8 cellular contexts compared by ENCODE assay signal in the genomic region with DNA sequence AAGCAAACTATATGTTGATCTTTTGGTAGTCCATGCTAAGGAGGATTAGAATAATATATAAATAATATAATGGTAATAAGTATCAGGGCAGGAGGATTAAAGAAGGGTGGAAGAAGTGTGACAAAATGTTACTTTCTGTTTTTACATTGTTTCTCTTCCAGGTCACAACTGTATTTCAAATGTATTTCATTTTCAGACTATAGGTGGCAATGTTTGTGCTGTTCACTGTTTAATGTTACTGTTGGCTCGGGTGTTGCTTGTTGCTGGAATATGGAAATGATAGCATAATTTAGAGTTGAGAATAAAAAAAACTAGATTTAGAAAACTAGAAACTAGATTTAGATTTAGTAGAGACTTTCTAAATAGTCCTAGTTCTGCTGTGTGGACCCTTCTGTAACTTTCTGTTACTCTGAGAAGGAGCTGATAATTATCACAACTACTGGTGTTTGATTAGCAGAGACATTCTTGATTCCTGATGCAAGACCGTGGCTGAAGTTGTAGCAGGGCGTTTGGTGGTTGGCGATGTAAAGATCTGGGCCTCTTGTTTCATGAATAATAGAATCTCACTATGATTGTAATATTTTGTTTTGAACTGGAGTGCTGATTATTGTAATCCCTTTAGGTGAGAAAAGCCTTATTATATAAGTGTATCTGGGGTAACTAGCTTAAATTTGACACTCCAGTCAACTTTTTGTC. TPM values are rescaled to one million over a fixed set of nuclear protein-coding genes. Genes with fewer than 3 reads are reported as not detected.
DNase-seq lines count a peak whose midpoint lies in the region; ATAC-seq and TF ChIP-seq lines count a peak whose summit lies in the region.

No MANE protein-coding gene starts in this region.

- H3K4me3 ChIP-seq in DND-41 (ENCODE audit: low read depth in 1 of 2, low read length in 2 of 2), result no peak overlapping the region

- H3K4me2 ChIP-seq in DND-41 (ENCODE audit: insufficient read depth, low read length), result no peak overlapping the region

- H3K4me1 ChIP-seq in DND-41 (ENCODE audit: insufficient read depth, low read length), result no peaks in the 10 kb centered on the region

- DNase-seq in DND-41, result no peak
- DNase-seq in H4 (ENCODE audit: low spot score), result peak; percentile 44
- DNase-seq in RPMI7951 (ENCODE audit: low read depth), result peak; percentile 24
- peak; percentile 32 for DNase-seq in iris pigment epithelial cell (ENCODE audit: low read depth)
- no peak for DNase-seq in nucleus accumbens (lab: John Stamatoyannopoulos, UW)
- DNase-seq in NCI-H446 treated with DMSO at 0.1 percent for 48 hours (lab: John Stamatoyannopoulos, UW), result no peak

- H3K9ac ChIP-seq in DND-41 (ENCODE audit: low read depth, low read length), result no peak overlapping the region

- peak; percentile 53; the same call in 2 of the 3 replicates for ATAC-seq in DND-41 (ENCODE audit: insufficient read depth, low read depth)
- no peak for ATAC-seq in HG03571 (IDR thresholded peaks at IDR 0.05; ENCODE audit: unreplicated experiment)
- ATAC-seq in stimulated activated memory B cell treated with anti-CD40 and anti-IgM and Interleukin-4, amounts not matched to agents 10 μg/mL and 1 μg/mL and 100 μg/mL, for 72 hours, result no peak

- H3K27ac Mint-ChIP-seq in stimulated activated memory B cell treated with anti-CD40 and anti-IgM and Interleukin-4, amounts not matched to agents 10 μg/mL and 1 μg/mL and 100 μg/mL, for 72 hours, result no peak overlapping the region

- peaks cover 6% of the 10 kb centered on the region for H3K36me3 Mint-ChIP-seq in stimulated activated memory B cell treated with anti-CD40 and anti-IgM and Interleukin-4, amounts not matched to agents 10 μg/mL and 1 μg/mL and 100 μg/mL, for 72 hours

- H3K9me3 ChIP-seq in DND-41 (ENCODE audit: insufficient read depth, low read length, severe bottlenecking), result no peaks in the 10 kb centered on the region

- peak; percentile 39 for TF ChIP-seq CTCF in DND-41 (IDR thresholded peaks at IDR 0.05; ENCODE audit: borderline replicate concordance, extremely low read depth, low read length, poor library complexity, severe bottlenecking)

- H3K36me3 ChIP-seq in DND-41 (ENCODE audit: insufficient read depth, low read length), result no peaks in the 10 kb centered on the region

- no peaks in the 10 kb centered on the region for H4K20me1 ChIP-seq in DND-41 (ENCODE audit: insufficient read depth, low read length)

- no peaks in the 10 kb centered on the region for H3K79me2 ChIP-seq in DND-41 (ENCODE audit: insufficient read depth, low read length)

- no peaks in the 10 kb centered on the region for H3K9me3 Mint-ChIP-seq in stimulated activated memory B cell treated with anti-CD40 and anti-IgM and Interleukin-4, amounts not matched to agents 10 μg/mL and 1 μg/mL and 100 μg/mL, for 72 hours

- H3K27ac ChIP-seq in DND-41 (ENCODE audit: low read length), result no peak overlapping the region

- H2AFZ ChIP-seq in DND-41 (ENCODE audit: low read depth, low read length), result no peak overlapping the region

- no peaks in the 10 kb centered on the region for H3K27me3 Mint-ChIP-seq in stimulated activated memory B cell treated with anti-CD40 and anti-IgM and Interleukin-4, amounts not matched to agents 10 μg/mL and 1 μg/mL and 100 μg/mL, for 72 hours

- no peak overlapping the region for H3K4me3 Mint-ChIP-seq in stimulated activated memory B cell treated with anti-CD40 and anti-IgM and Interleukin-4, amounts not matched to agents 10 μg/mL and 1 μg/mL and 100 μg/mL, for 72 hours

- no peaks in the 10 kb centered on the region for H3K27me3 ChIP-seq in DND-41 (ENCODE audit: insufficient read depth, low read length, poor library complexity)

- H3K4me1 Mint-ChIP-seq in stimulated activated memory B cell treated with anti-CD40 and anti-IgM and Interleukin-4, amounts not matched to agents 10 μg/mL and 1 μg/mL and 100 μg/mL, for 72 hours, result peaks cover 7% of the 10 kb centered on the region

RNA-seq across cellular contexts. Expression of a gene that starts 7.9 kb away (rescaled TPM):
- total RNA-seq in H4 (2014; rRNA removed; shearing (Covaris generic)), result 17.1 and 20.4 TPM in 2 replicates
- total RNA-seq in RPMI7951 (2014; rRNA removed; shearing (Covaris generic)), result 8.6 and 10.9 TPM in 2 replicates

Comparison
In these comparisons a context has a peak if more than half of its experiments do, and no peak if none do; other contexts are left out.
1. DNase-seq: peak in H4 (single experiment), RPMI7951 (single experiment) and iris pigment epithelial cell (single experiment); none in DND-41 (single experiment), nucleus accumbens (0 of 56) and NCI-H446 treated with DMSO at 0.1 percent for 48 hours (single experiment).